In genomic region chr6:149365197-149365596, GRCh38 we compare ENCODE assay signal across 31 cellular contexts. TPM values are rescaled to one million over a fixed set of nuclear protein-coding genes. Genes with fewer than 3 reads are reported as not detected.
DNase-seq lines count a peak whose midpoint lies in the region; ATAC-seq and TF ChIP-seq lines count a peak whose summit lies in the region.
"Had no signal": no experiment of that assay in that cellular context is flagged by ENCODE, and none has a peak within 500 bp of the region (broad histone marks: within the 10 kb centered on the region; RNA-seq: fewer than 3 reads in every experiment).

No MANE protein-coding gene starts in this region.

- DNase-seq in activated naive CD4-positive, alpha-beta T cell treated with anti-CD3 and anti-CD28 coated beads for 36 hours, result no peak
- DNase-seq in activated naive CD4-positive, alpha-beta T cell treated with Interleukin-2 at 50 U/mL for 16 hours, result no peak
- DNase-seq in DND-41 (no peak), NCI-H82 (lab: John Stamatoyannopoulos, UW) (no peak), NCI-H2196 treated with DMSO at 0.1 percent for 48 hours (lab: John Stamatoyannopoulos, UW; ENCODE audit: unreplicated experiment) (no peak), GM19238 (ENCODE audit: insufficient read length, low spot score) (no peak)
- no peak for DNase-seq in activated T-helper 1 cell treated with anti-CD3 and anti-CD28 coated beads, Interleukin-12 subunit alpha, Interleukin-12 subunit beta, Interleukin-2, Interleukin-4 antibody, amounts not matched to agents 30 ng/mL and 10 ng/mL and 1 ng/mL, durations not matched to agents 14 hours and 24 hours and 36 hours (ENCODE audit: low spot score)
- peak in 2 of 10 donors; percentile 33 to 37 for DNase-seq in naive thymus-derived CD8-positive, alpha-beta T cell
- DNase-seq: activated B cell treated with CpG ODN at 0.5 μM for 24 hours; activated effector memory CD4-positive, alpha-beta T cell treated with anti-CD3 and anti-CD28 coated beads, Interleukin-2, amount 50 U/mL, for 16 hours; DMS153; dorsolateral prefrontal cortex; GDM1; glutamatergic neuron; GOT3; KBM-7; MG63; NCI-H1417; NCI-H2081; NCI-H345; NCI-H748 treated with DMSO at 0.1 percent for 48 hours; posterior cingulate gyrus; right lobe of liver; SK-N-SH; T1000; transverse colon had no signal

- no peaks in the 10 kb centered on the region for H3K27me3 ChIP-seq in DND-41 (ENCODE audit: insufficient read depth, low read length, poor library complexity)
- H3K27me3 ChIP-seq: ascending aorta, dorsolateral prefrontal cortex, MG63, neural progenitor cell, right lobe of liver, transverse colon had no signal

- no peaks in the 10 kb centered on the region for H3K27me3 Mint-ChIP-seq in activated naive CD4-positive, alpha-beta T cell treated with anti-CD3 and anti-CD28 coated beads for 36 hours (ENCODE audit: low read depth)
- no peaks in the 10 kb centered on the region for H3K27me3 Mint-ChIP-seq in activated T-helper 1 cell treated with anti-CD3 and anti-CD28 coated beads, Interleukin-12 subunit alpha, Interleukin-12 subunit beta, Interleukin-2, Interleukin-4 antibody, amounts not matched to agents 30 ng/mL and 10 ng/mL and 1 ng/mL, durations not matched to agents 14 hours and 24 hours and 36 hours (ENCODE audit: insufficient read depth)
- no peaks in the 10 kb centered on the region for H3K27me3 Mint-ChIP-seq in naive thymus-derived CD8-positive, alpha-beta T cell
- H3K27me3 Mint-ChIP-seq: activated B cell treated with CpG ODN at 0.5 μM for 24 hours; central memory CD8-positive, alpha-beta T cell had no signal

- peaks cover 100% of the 10 kb centered on the region for H3K79me2 ChIP-seq in DND-41 (ENCODE audit: insufficient read depth, low read length)

- H3K36me3 ChIP-seq in DND-41 (ENCODE audit: insufficient read depth, low read length), result peaks cover 14% of the 10 kb centered on the region
- H3K36me3 ChIP-seq: ascending aorta, neural progenitor cell, right lobe of liver had no signal

- 0 out of 2 replicates have a peak overlapping the region, but pooled peaks have one; percentile 49 for H3K4me2 ChIP-seq in DND-41 (ENCODE audit: insufficient read depth, low read length)
- H3K4me2 ChIP-seq: neural progenitor cell, SK-N-SH had no signal

- POLR2A ChIA-PET in naive thymus-derived CD8-positive, alpha-beta T cell (lab: Charles Lee), result interaction anchor here (0.5 to 1.2 kb wide), 2 partner anchors 8 to 55 kb away, joined by 4 read pairs; no protein-coding TSS in a partner anchor

- peaks cover 59% of the 10 kb centered on the region for H4K20me1 ChIP-seq in DND-41 (ENCODE audit: insufficient read depth, low read length)

- peaks cover 49% of the 10 kb centered on the region for H3K4me1 Mint-ChIP-seq in activated naive CD4-positive, alpha-beta T cell treated with anti-CD3 and anti-CD28 coated beads for 36 hours (ENCODE audit: low read depth)
- peaks cover 35% of the 10 kb centered on the region for H3K4me1 Mint-ChIP-seq in activated T-helper 1 cell treated with anti-CD3 and anti-CD28 coated beads, Interleukin-12 subunit alpha, Interleukin-12 subunit beta, Interleukin-2, Interleukin-4 antibody, amounts not matched to agents 30 ng/mL and 10 ng/mL and 1 ng/mL, durations not matched to agents 14 hours and 24 hours and 36 hours (ENCODE audit: low read depth)
- H3K4me1 Mint-ChIP-seq in naive thymus-derived CD8-positive, alpha-beta T cell, result peaks cover 20 to 65% (median 40%) of the 10 kb centered on the region in 4 donors

- CTCF ChIA-PET in activated naive CD4-positive, alpha-beta T cell treated with anti-CD3 and anti-CD28 coated beads for 36 hours (lab: Charles Lee), result interaction anchor here (1.0 kb wide), 1 partner anchor 156 kb away, joined by 3 read pairs; no protein-coding TSS in a partner anchor

- intact Hi-C loops in activated naive CD4-positive, alpha-beta T cell treated with anti-CD3 and anti-CD28 coated beads for 36 hours (cut with micrococcal nuclease), result loop anchor here (2.0 kb wide), 2 partner anchors 16 to 28 kb away; no protein-coding TSS in a partner anchor
- intact Hi-C loops in activated T-helper 1 cell treated with anti-CD3 and anti-CD28 coated beads, Interleukin-12 subunit alpha, Interleukin-12 subunit beta, Interleukin-2, Interleukin-4 antibody, amounts not matched to agents 30 ng/mL and 10 ng/mL and 1 ng/mL, durations not matched to agents 14 hours and 24 hours and 36 hours (cut with micrococcal nuclease), result loop anchor here (2.0 to 5.0 kb wide), 3 partner anchors 20 to 42 kb away; no protein-coding TSS in a partner anchor

- H3K4me1 ChIP-seq in DND-41 (ENCODE audit: insufficient read depth, low read length), result peaks cover 63% of the 10 kb centered on the region
- H3K4me1 ChIP-seq: neural progenitor cell had no signal

- no peaks in the 10 kb centered on the region for H3K9me3 ChIP-seq in DND-41 (ENCODE audit: insufficient read depth, low read length, severe bottlenecking)
- H3K9me3 ChIP-seq: ascending aorta, MG63, right lobe of liver, SK-N-SH, transverse colon had no signal

- no peak overlapping the region for H3K9ac ChIP-seq in DND-41 (ENCODE audit: low read depth, low read length)
- H3K9ac ChIP-seq: neural progenitor cell, SK-N-SH had no signal

- 0 out of 2 replicates have a peak overlapping the region, but pooled peaks have one; percentile 24 for H3K27ac ChIP-seq in DND-41 (ENCODE audit: low read length)
- H3K27ac ChIP-seq: ascending aorta, C4-2B, dorsolateral prefrontal cortex, neural progenitor cell, right lobe of liver, transverse colon had no signal

- no peak overlapping the region for H2AFZ ChIP-seq in DND-41 (ENCODE audit: low read depth, low read length)
- H2AFZ ChIP-seq: neural progenitor cell had no signal

- H3K27ac Mint-ChIP-seq in activated naive CD4-positive, alpha-beta T cell treated with anti-CD3 and anti-CD28 coated beads for 36 hours, result peak overlapping the region; percentile 79
- H3K27ac Mint-ChIP-seq in activated T-helper 1 cell treated with anti-CD3 and anti-CD28 coated beads, Interleukin-12 subunit alpha, Interleukin-12 subunit beta, Interleukin-2, Interleukin-4 antibody, amounts not matched to agents 30 ng/mL and 10 ng/mL and 1 ng/mL, durations not matched to agents 14 hours and 24 hours and 36 hours, result peak overlapping the region; percentile 57
- peak overlapping the region in 7 of 10 donors; percentile 82 to 90 (median 86) for H3K27ac Mint-ChIP-seq in naive thymus-derived CD8-positive, alpha-beta T cell
- H3K27ac Mint-ChIP-seq: neural progenitor cell had no signal

- ATAC-seq in DND-41 (ENCODE audit: insufficient read depth, low read depth), result no peak
- peak in 1 of 2 donors; percentile 26 for ATAC-seq in naive thymus-derived CD8-positive, alpha-beta T cell

- peaks cover 7% of the 10 kb centered on the region for H3K9me3 Mint-ChIP-seq in activated naive CD4-positive, alpha-beta T cell treated with anti-CD3 and anti-CD28 coated beads for 36 hours
- peaks cover 5% of the 10 kb centered on the region for H3K9me3 Mint-ChIP-seq in activated T-helper 1 cell treated with anti-CD3 and anti-CD28 coated beads, Interleukin-12 subunit alpha, Interleukin-12 subunit beta, Interleukin-2, Interleukin-4 antibody, amounts not matched to agents 30 ng/mL and 10 ng/mL and 1 ng/mL, durations not matched to agents 14 hours and 24 hours and 36 hours
- peaks cover 0 to 12% (median 5%) of the 10 kb centered on the region in 9 donors for H3K9me3 Mint-ChIP-seq in naive thymus-derived CD8-positive, alpha-beta T cell
- H3K9me3 Mint-ChIP-seq: activated B cell treated with CpG ODN at 0.5 μM for 24 hours; central memory CD8-positive, alpha-beta T cell had no signal

- no peak overlapping the region for H3K4me3 ChIP-seq in DND-41 (ENCODE audit: low read depth in 1 of 2, low read length in 2 of 2)
- H3K4me3 ChIP-seq: ascending aorta, dorsolateral prefrontal cortex, lung, MG63, neural progenitor cell, right lobe of liver, transverse colon had no signal

- TF ChIP-seq CTCF in DND-41 (IDR thresholded peaks at IDR 0.05; ENCODE audit: borderline replicate concordance, extremely low read depth, low read length, poor library complexity, severe bottlenecking), result no peak

- H3K36me3 Mint-ChIP-seq in activated naive CD4-positive, alpha-beta T cell treated with anti-CD3 and anti-CD28 coated beads for 36 hours (ENCODE audit: low read depth), result peaks cover 28% of the 10 kb centered on the region
- peaks cover 33% of the 10 kb centered on the region for H3K36me3 Mint-ChIP-seq in activated T-helper 1 cell treated with anti-CD3 and anti-CD28 coated beads, Interleukin-12 subunit alpha, Interleukin-12 subunit beta, Interleukin-2, Interleukin-4 antibody, amounts not matched to agents 30 ng/mL and 10 ng/mL and 1 ng/mL, durations not matched to agents 14 hours and 24 hours and 36 hours (ENCODE audit: low read depth)
- H3K36me3 Mint-ChIP-seq in naive thymus-derived CD8-positive, alpha-beta T cell, result peaks cover 16 to 25% (median 24%) of the 10 kb centered on the region in 3 donors

- no peak overlapping the region for H3K4me3 Mint-ChIP-seq in activated naive CD4-positive, alpha-beta T cell treated with anti-CD3 and anti-CD28 coated beads for 36 hours
- no peak overlapping the region for H3K4me3 Mint-ChIP-seq in activated T-helper 1 cell treated with anti-CD3 and anti-CD28 coated beads, Interleukin-12 subunit alpha, Interleukin-12 subunit beta, Interleukin-2, Interleukin-4 antibody, amounts not matched to agents 30 ng/mL and 10 ng/mL and 1 ng/mL, durations not matched to agents 14 hours and 24 hours and 36 hours
- peak overlapping the region in 7 of 10 donors; percentile 7 to 66 (median 58) for H3K4me3 Mint-ChIP-seq in naive thymus-derived CD8-positive, alpha-beta T cell
- H3K4me3 Mint-ChIP-seq: activated B cell treated with CpG ODN at 0.5 μM for 24 hours; central memory CD8-positive, alpha-beta T cell; neural progenitor cell had no signal

RNA-seq across cellular contexts. Expression of gene SUMO4, which starts 34.9 kb away (rescaled TPM):
- 1 to 10 TPM; 5.5 to 5.9 TPM for total RNA-seq in activated naive CD4-positive, alpha-beta T cell treated with anti-CD3 and anti-CD28 coated beads for 36 hours
- 11.6 and 12.0 TPM in 2 replicates for total RNA-seq in activated T-helper 1 cell treated with anti-CD3 and anti-CD28 coated beads, Interleukin-12 subunit alpha, Interleukin-12 subunit beta, Interleukin-2, Interleukin-4 antibody, amounts not matched to agents 30 ng/mL and 10 ng/mL and 1 ng/mL, durations not matched to agents 14 hours and 24 hours and 36 hours
- total RNA-seq in naive thymus-derived CD8-positive, alpha-beta T cell, result 1 to 10 TPM; 5.1 to 6.0 TPM
- under 1 TPM; 0.30 to 0.80 (median 0.37) TPM for polyA plus RNA-seq in naive thymus-derived CD8-positive, alpha-beta T cell
- total RNA-seq: ascending aorta had no signal
- polyA plus RNA-seq: SK-N-SH had no signal

RNA-seq across cellular contexts. Expression of gene TAB2, which starts 47.7 kb away (rescaled TPM):
- 10 to 100 TPM; 62.1 to 66.7 TPM for total RNA-seq in activated naive CD4-positive, alpha-beta T cell treated with anti-CD3 and anti-CD28 coated beads for 36 hours
- 154 and 157 TPM in 2 replicates for total RNA-seq in activated T-helper 1 cell treated with anti-CD3 and anti-CD28 coated beads, Interleukin-12 subunit alpha, Interleukin-12 subunit beta, Interleukin-2, Interleukin-4 antibody, amounts not matched to agents 30 ng/mL and 10 ng/mL and 1 ng/mL, durations not matched to agents 14 hours and 24 hours and 36 hours
- total RNA-seq in naive thymus-derived CD8-positive, alpha-beta T cell, result 100 to 1,000 TPM; 114 to 117 TPM
- polyA plus RNA-seq in naive thymus-derived CD8-positive, alpha-beta T cell, result 10 to 100 TPM in 2 of 3 donors, 1 to 10 TPM in 1; 9.5 to 14.1 (median 12.9) TPM

Comparison
In these comparisons a context has a peak if more than half of its experiments do, and no peak if none do; other contexts are left out.
1. H3K4me3 Mint-ChIP-seq: peak in naive thymus-derived CD8-positive, alpha-beta T cell (7 of 10); none in activated naive CD4-positive, alpha-beta T cell treated with anti-CD3 and anti-CD28 coated beads for 36 hours (single experiment) and activated T-helper 1 cell treated with anti-CD3 and anti-CD28 coated beads, Interleukin-12 subunit alpha, Interleukin-12 subunit beta, Interleukin-2, Interleukin-4 antibody, amounts not matched to agents 30 ng/mL and 10 ng/mL and 1 ng/mL, durations not matched to agents 14 hours and 24 hours and 36 hours (single experiment).
2. Peak in every context shown above with its lines, with median percentiles within 50 percentile points of each other: H3K27ac Mint-ChIP-seq.